20 cellular contexts compared by ENCODE assay signal in genomic region chr3:107701299-107701698, GRCh38.
DNase-seq lines count a peak whose midpoint lies in the region; ATAC-seq, FAIRE-seq and TF ChIP-seq lines count a peak whose summit lies in the region.
"Had no signal": no experiment of that assay in that cellular context is flagged by ENCODE, and none has a peak within 500 bp of the region (broad histone marks: within the 10 kb centered on the region; RNA-seq: fewer than 3 reads in every experiment).

No MANE protein-coding gene starts in this region.

- H3K4me1 ChIP-seq in IMR-90 (ENCODE audit: control insufficient read depth, insufficient read depth, low read length): peaks cover 3% of the 10 kb centered on the region
- H3K4me1 ChIP-seq: BLaER1, Caco-2, HAP-1 had no signal

- H3K36me3 ChIP-seq in IMR-90 (ENCODE audit: control insufficient read depth, insufficient read depth, low read length) (no peaks in the 10 kb centered on the region), neural cell (ENCODE audit: insufficient read depth, low read length) (no peaks in the 10 kb centered on the region)
- H3K36me3 ChIP-seq: HAP-1 had no signal

- H2BK5ac ChIP-seq in IMR-90 (ENCODE audit: low read depth, low read length, poor library complexity, severe bottlenecking): no peak overlapping the region

- TF ChIP-seq POLR2A in IMR-90 (IDR thresholded peaks at IDR 0.05; ENCODE audit: low read depth, low read length): no peak
- no peak for TF ChIP-seq POLR2A in H54 (IDR thresholded peaks at IDR 0.05; ENCODE audit: low read depth, low read length)

- H2AFZ ChIP-seq in IMR-90 (replicated peaks; ENCODE audit: low read length, poor library complexity): no peak overlapping the region
- H2AFZ ChIP-seq in neural cell (ENCODE audit: low read depth, low read length): no peak overlapping the region
- H2AFZ ChIP-seq: GM23248 had no signal

- no peak for TF ChIP-seq EP300 in neural cell (conservative IDR thresholded peaks at IDR 0.05; ENCODE audit: poor library complexity, severe bottlenecking)

- H3K23ac ChIP-seq in IMR-90 (ENCODE audit: low read depth, low read length): no peak overlapping the region

- H3K27ac ChIP-seq in IMR-90 (ENCODE audit: insufficient read depth, low read length) (no peak overlapping the region), neural cell (ENCODE audit: low read length) (peak overlapping the region; percentile 79)
- H3K27ac ChIP-seq: BLaER1, C4-2B, GM23248 had no signal

- DNase-seq in DMS53 (lab: John Stamatoyannopoulos, UW): peak; percentile 8
- DNase-seq in IMR-90: no peak
- no peak for DNase-seq in NCI-H2196 treated with DMSO at 0.1 percent for 48 hours (lab: John Stamatoyannopoulos, UW; ENCODE audit: unreplicated experiment)
- no peak for DNase-seq in H54 (ENCODE audit: insufficient read length, low spot score)
- DNase-seq in cardiac septum (ENCODE audit: low spot score): no peak
- DNase-seq: Caco-2; CD4-positive, CD25-positive, alpha-beta regulatory T cell; CD8-positive, alpha-beta T cell; DMS153; DMS79 treated with DMSO at 0.1 percent for 48 hours; GF-D8; GM23248; HFFc6 had no signal

- H2AK5ac ChIP-seq in IMR-90 (ENCODE audit: low read depth, low read length): no peak overlapping the region

- H3K79me2 ChIP-seq in neural cell (replicated peaks; ENCODE audit: insufficient read depth, low read length): peaks cover 2% of the 10 kb centered on the region

- dilution Hi-C loops in IMR-90 (cut with HindIII; ENCODE audit: low sequenced_read_pairs, unreplicated experiment): no loop called here

- H3K4ac ChIP-seq in IMR-90 (ENCODE audit: low read depth, low read length): no peak overlapping the region

- H4K20me1 ChIP-seq in IMR-90 (ENCODE audit: insufficient read depth, low read length) (no peaks in the 10 kb centered on the region), neural cell (ENCODE audit: insufficient read depth) (no peaks in the 10 kb centered on the region)

- no peak overlapping the region for H3K18ac ChIP-seq in IMR-90 (ENCODE audit: low read depth, low read length)

- no peaks in the 10 kb centered on the region for H3K9me2 ChIP-seq in neural cell (ENCODE audit: insufficient read depth, low read length)

- CTCF ChIA-PET in IMR-90 (lab: Yijun Ruan, JAX): interaction anchor here (1.1 kb wide), 1 partner anchor 11 kb away, joined by 3 read pairs; no protein-coding TSS in a partner anchor

- intact Hi-C loops in IMR-90 (cut with micrococcal nuclease): no loop called here
- intact Hi-C loops in cardiac septum (cut with DNase I): no loop called here

- no peak overlapping the region for H4K5ac ChIP-seq in IMR-90 (ENCODE audit: low read depth, low read length)

- no peak overlapping the region for H2BK15ac ChIP-seq in IMR-90 (ENCODE audit: low read depth, low read length)

- no peak for FAIRE-seq in H54 (lab: Jason Lieb, UNC)
- FAIRE-seq: GM12891, GM18507, H1 had no signal

- H2BK120ac ChIP-seq in IMR-90 (ENCODE audit: low read depth, low read length): no peak overlapping the region

- POLR2A ChIA-PET in IMR-90 (lab: Charles Lee; ENCODE audit: unreplicated experiment): no interaction called here

- TF ChIP-seq CTCF in IMR-90 (conservative IDR thresholded peaks at IDR 0.05; ENCODE audit: low read depth, low read length) (no peak), neural cell (IDR thresholded peaks at IDR 0.05; ENCODE audit: poor library complexity, severe bottlenecking) (no peak)

- H3K79me1 ChIP-seq in IMR-90 (ENCODE audit: low read depth in 1 of 2, low read length in 2 of 2): peaks cover 11 to 13% of the 10 kb centered on the region in 2 experiments; a peak in 2 of 4 replicates

- no peaks in the 10 kb centered on the region for H3K27me3 ChIP-seq in IMR-90 (ENCODE audit: control insufficient read depth, insufficient read depth, low read length)
- no peaks in the 10 kb centered on the region for H3K27me3 ChIP-seq in neural cell (ENCODE audit: insufficient read depth, low read depth, low read length)
- H3K27me3 ChIP-seq: BLaER1 had no signal

- no peak for TF ChIP-seq RAD21 in IMR-90 (IDR thresholded peaks at IDR 0.05; ENCODE audit: low read length)
- no peak for TF ChIP-seq RAD21 in neural cell (conservative IDR thresholded peaks at IDR 0.05)

- no peaks in the 10 kb centered on the region for H3F3A ChIP-seq in neural cell (ENCODE audit: insufficient read depth, low read length, poor library complexity, severe bottlenecking)

- BruUV-seq in IMR-90 (replicated peaks; lab: Mats Ljungman, UMichigan): no TSS peak

- no peak overlapping the region for H2AK9ac ChIP-seq in IMR-90 (replicated peaks; ENCODE audit: low read depth, low read length, poor library complexity)

- H3K4me3 ChIP-seq in IMR-90 (ENCODE audit: insufficient read depth, low read depth, low read length): no peak overlapping the region
- H3K4me3 ChIP-seq in neural cell (ENCODE audit: low read length): no peak overlapping the region
- H3K4me3 ChIP-seq: BLaER1, GM23248, HAP-1 had no signal

- no peak for ATAC-seq in IMR-90 (ENCODE audit: low read depth)
- ATAC-seq: CD8-positive, alpha-beta T cell had no signal

- no peak overlapping the region for H3K56ac ChIP-seq in IMR-90 (ENCODE audit: extremely low read depth, insufficient read depth, low read length)

- H3K9ac ChIP-seq in IMR-90 (ENCODE audit: low read depth, low read length): no peak overlapping the region
- no peak overlapping the region for H3K9ac ChIP-seq in neural cell (ENCODE audit: low read length)
- H3K9ac ChIP-seq: BLaER1, GM23248 had no signal

- in situ Hi-C loops in IMR-90 (cut with MboI; ENCODE audit: low sequenced_read_pairs): no loop called here

- H3K14ac ChIP-seq in IMR-90 (replicated peaks; ENCODE audit: low read depth, low read length): no peak overlapping the region

- 100% methylated on average over 1 of the region's 2 CpGs; no CpG with 5 or more reads in 1 of the 2 experiments for WGBS in IMR-90 (ENCODE audit: extremely low coverage in 2 of 2, insufficient read length in 1 of 2), 2 experiments

- no peak overlapping the region for H3K4me2 ChIP-seq in IMR-90 (ENCODE audit: low read depth, low read length)
- H3K4me2 ChIP-seq in neural cell (ENCODE audit: low read length): no peak overlapping the region
- H3K4me2 ChIP-seq: BLaER1 had no signal

- no peak overlapping the region for H2BK20ac ChIP-seq in IMR-90 (ENCODE audit: low read depth, low read length)

- H3K9me1 ChIP-seq in IMR-90 (ENCODE audit: insufficient read depth, low read length): no peaks in the 10 kb centered on the region; the same call in 1 of the 2 replicates

- H4K91ac ChIP-seq in IMR-90 (ENCODE audit: insufficient read depth, low read depth, low read length): no peak overlapping the region

- no peak overlapping the region for H4K8ac ChIP-seq in IMR-90 (ENCODE audit: low read depth in 2 of 2, low read length in 2 of 2)

- no peaks in the 10 kb centered on the region for H3K9me3 ChIP-seq in IMR-90 (ENCODE audit: control insufficient read depth, insufficient read depth, low read length)
- H3K9me3 ChIP-seq in neural cell (ENCODE audit: low read length): no peaks in the 10 kb centered on the region
- H3K9me3 ChIP-seq: BLaER1, Caco-2, HAP-1 had no signal

TF ChIP-seq in IMR-90, 13 proteins besides CTCF, POLR2A, EP300 and RAD21:
- no peak for TF ChIP-seq CHD1 (IDR thresholded peaks at IDR 0.05; ENCODE audit: low read depth, low read length)
- peak; percentile 47 for TF ChIP-seq MAFK (IDR thresholded peaks at IDR 0.05; ENCODE audit: low read depth, low read length)
- no peak for TF ChIP-seq BHLHE40 (IDR thresholded peaks at IDR 0.05; ENCODE audit: low read depth, low read length)
- TF ChIP-seq, protein P1, sequence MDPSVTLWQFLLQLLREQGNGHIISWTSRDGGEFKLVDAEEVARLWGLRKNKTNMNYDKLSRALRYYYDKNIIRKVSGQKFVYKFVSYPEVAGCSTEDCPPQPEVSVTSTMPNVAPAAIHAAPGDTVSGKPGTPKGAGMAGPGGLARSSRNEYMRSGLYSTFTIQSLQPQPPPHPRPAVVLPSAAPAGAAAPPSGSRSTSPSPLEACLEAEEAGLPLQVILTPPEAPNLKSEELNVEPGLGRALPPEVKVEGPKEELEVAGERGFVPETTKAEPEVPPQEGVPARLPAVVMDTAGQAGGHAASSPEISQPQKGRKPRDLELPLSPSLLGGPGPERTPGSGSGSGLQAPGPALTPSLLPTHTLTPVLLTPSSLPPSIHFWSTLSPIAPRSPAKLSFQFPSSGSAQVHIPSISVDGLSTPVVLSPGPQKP (IDR thresholded peaks at IDR 0.05; ENCODE audit: borderline replicate concordance, low read depth, low read length): no peak
- no peak for TF ChIP-seq RFX5 (IDR thresholded peaks at IDR 0.05; ENCODE audit: low read depth, low read length)
- TF ChIP-seq NFE2L2 (IDR thresholded peaks at IDR 0.05; ENCODE audit: low read depth, low read length): no peak
- no peak for TF ChIP-seq CEBPB (IDR thresholded peaks at IDR 0.05; ENCODE audit: low read depth, low read length)
TF ChIP-seq in IMR-90: peak in this region for 1.

TF ChIP-seq in neural cell, 6 proteins besides CTCF, POLR2A, EP300 and RAD21 (continues in another document):
- no peak for TF ChIP-seq POLR2AphosphoS5 (IDR thresholded peaks at IDR 0.05)
- no peak for TF ChIP-seq EZH2 (IDR thresholded peaks at IDR 0.05; ENCODE audit: borderline replicate concordance, insufficient read depth, low read length, poor library complexity, severe bottlenecking)
- TF ChIP-seq, protein P2, sequence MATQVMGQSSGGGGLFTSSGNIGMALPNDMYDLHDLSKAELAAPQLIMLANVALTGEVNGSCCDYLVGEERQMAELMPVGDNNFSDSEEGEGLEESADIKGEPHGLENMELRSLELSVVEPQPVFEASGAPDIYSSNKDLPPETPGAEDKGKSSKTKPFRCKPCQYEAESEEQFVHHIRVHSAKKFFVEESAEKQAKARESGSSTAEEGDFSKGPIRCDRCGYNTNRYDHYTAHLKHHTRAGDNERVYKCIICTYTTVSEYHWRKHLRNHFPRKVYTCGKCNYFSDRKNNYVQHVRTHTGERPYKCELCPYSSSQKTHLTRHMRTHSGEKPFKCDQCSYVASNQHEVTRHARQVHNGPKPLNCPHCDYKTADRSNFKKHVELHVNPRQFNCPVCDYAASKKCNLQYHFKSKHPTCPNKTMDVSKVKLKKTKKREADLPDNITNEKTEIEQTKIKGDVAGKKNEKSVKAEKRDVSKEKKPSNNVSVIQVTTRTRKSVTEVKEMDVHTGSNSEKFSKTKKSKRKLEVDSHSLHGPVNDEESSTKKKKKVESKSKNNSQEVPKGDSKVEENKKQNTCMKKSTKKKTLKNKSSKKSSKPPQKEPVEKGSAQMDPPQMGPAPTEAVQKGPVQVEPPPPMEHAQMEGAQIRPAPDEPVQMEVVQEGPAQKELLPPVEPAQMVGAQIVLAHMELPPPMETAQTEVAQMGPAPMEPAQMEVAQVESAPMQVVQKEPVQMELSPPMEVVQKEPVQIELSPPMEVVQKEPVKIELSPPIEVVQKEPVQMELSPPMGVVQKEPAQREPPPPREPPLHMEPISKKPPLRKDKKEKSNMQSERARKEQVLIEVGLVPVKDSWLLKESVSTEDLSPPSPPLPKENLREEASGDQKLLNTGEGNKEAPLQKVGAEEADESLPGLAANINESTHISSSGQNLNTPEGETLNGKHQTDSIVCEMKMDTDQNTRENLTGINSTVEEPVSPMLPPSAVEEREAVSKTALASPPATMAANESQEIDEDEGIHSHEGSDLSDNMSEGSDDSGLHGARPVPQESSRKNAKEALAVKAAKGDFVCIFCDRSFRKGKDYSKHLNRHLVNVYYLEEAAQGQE (IDR thresholded peaks at IDR 0.05; ENCODE audit: borderline replicate concordance): no peak
- TF ChIP-seq SMC3 (conservative IDR thresholded peaks at IDR 0.05; ENCODE audit: poor library complexity): no peak
- TF ChIP-seq TAF1 (IDR thresholded peaks at IDR 0.05; ENCODE audit: low read depth): no peak
